ENCODE assay signal across 4 cellular contexts in genomic region chr7:65884983-65885382, GRCh38. TPM values are rescaled to one million over a fixed set of nuclear protein-coding genes. Genes with fewer than 3 reads are reported as not detected.
A peak's percentile ranks its signal among the peaks of the same experiment; 100 is the strongest.
DNase-seq lines count a peak whose midpoint lies in the region; FAIRE-seq and TF ChIP-seq lines count a peak whose summit lies in the region.
"Not testable (repeated sequence)": the region's sequence is repeated elsewhere in the genome, so short reads cannot be mapped to it uniquely, and the experiment has no call there.

No MANE protein-coding gene starts in this region.

- not testable (repeated sequence) for DNase-seq in H54 (ENCODE audit: insufficient read length, low spot score); left ventricle myocardium inferior

- H3K36me3 ChIP-seq in left ventricle myocardium inferior: not testable (repeated sequence)

- FAIRE-seq in G401.6 (lab: Jason Lieb, UNC) (peak; percentile 62), H54 (lab: Jason Lieb, UNC) (peak; percentile 50), colon (lab: Jason Lieb, UNC) (peak; percentile 38)

- intact Hi-C loops in left ventricle myocardium inferior (cut with micrococcal nuclease): not testable (repeated sequence)

- not testable (repeated sequence) for H3K4me3 ChIP-seq in left ventricle myocardium inferior

- not testable (repeated sequence) for TF ChIP-seq POLR2A in H54 (IDR thresholded peaks at IDR 0.05; ENCODE audit: low read depth, low read length)

- TF ChIP-seq CTCF in left ventricle myocardium inferior (IDR thresholded peaks at IDR 0.05; ENCODE audit: borderline replicate concordance): not testable (repeated sequence)

- not testable (repeated sequence) for H3K9me3 ChIP-seq in left ventricle myocardium inferior (replicated peaks)

- peaks cover 18% of the 10 kb centered on the region for H3K4me1 ChIP-seq in left ventricle myocardium inferior

- H3K27ac ChIP-seq in left ventricle myocardium inferior (replicated peaks): peak overlapping the region; percentile 27

- not testable (repeated sequence) for H3K27me3 ChIP-seq in left ventricle myocardium inferior (ENCODE audit: low read depth)

RNA-seq across cellular contexts. Expression of gene VKORC1L1, which starts 12.1 kb away (rescaled TPM):
- 19.2 TPM for total RNA-seq in left ventricle myocardium inferior
